11 cellular contexts compared by ENCODE assay signal in the genomic region with DNA sequence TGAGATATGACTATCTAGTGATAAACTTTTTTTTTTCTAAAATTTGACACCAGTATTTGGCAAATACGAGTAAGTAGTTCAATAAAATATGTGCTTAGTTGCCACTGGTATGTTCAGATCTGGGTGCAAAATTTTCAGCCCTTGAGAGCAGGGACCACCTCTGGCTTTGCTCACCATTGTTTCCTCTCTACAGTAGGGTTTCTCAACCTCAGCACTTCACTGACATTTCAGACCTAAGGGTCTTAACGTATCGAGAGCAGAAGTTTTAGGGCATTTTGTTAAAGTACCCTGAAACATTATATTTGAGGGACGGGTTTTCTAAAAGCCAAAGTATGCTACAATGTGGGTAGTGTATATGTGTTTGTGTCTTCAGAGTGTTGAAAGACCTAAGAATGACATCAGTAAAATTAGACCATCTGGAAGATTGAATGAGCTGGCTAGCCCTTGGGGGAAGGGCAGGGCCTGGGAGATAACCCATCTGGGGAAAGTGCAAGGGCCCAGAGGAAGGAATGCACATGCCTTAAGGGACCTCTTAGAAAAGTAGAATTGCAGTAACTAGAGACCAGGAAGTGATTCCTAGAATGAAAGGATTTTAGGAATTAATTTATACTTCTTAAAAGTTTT. TPM values are rescaled to one million over a fixed set of nuclear protein-coding genes. Genes with fewer than 3 reads are reported as not detected.
DNase-seq lines count a peak whose midpoint lies in the region; ATAC-seq, FAIRE-seq and TF ChIP-seq lines count a peak whose summit lies in the region.
"Had no signal": no experiment of that assay in that cellular context is flagged by ENCODE, and none has a peak within 500 bp of the region (broad histone marks: within the 10 kb centered on the region; RNA-seq: fewer than 3 reads in every experiment).

No MANE protein-coding gene starts in this region.

- H3K9ac ChIP-seq in HUES6 (ENCODE audit: low read length), result no peak overlapping the region

- in situ Hi-C loops in astrocyte of the spinal cord (cut with HindIII; ENCODE audit: low sequenced_read_pairs), result no loop called here
- in situ Hi-C loops in GM13977 (cut with MboI; ENCODE audit: low pct_unique_long_range_greater_than_20kb, low sequenced_read_pairs, unreplicated experiment), result no loop called here

- TF ChIP-seq CTCF in AG09309 (IDR thresholded peaks at IDR 0.05; ENCODE audit: control insufficient read depth, insufficient read depth, low read depth, low read length, missing control alignments) (peak; percentile 55), astrocyte of the spinal cord (IDR thresholded peaks at IDR 0.05; ENCODE audit: low read depth, low read length) (no peak), GM13977 (IDR thresholded peaks at IDR 0.05; ENCODE audit: extremely low read depth, insufficient read depth, missing control alignments) (no peak)

- no peaks in the 10 kb centered on the region for H3K36me3 ChIP-seq in HUES6 (ENCODE audit: control insufficient read depth, insufficient read depth, low read length)
- H3K36me3 ChIP-seq: HAP-1 had no signal

- H3K36me3 Mint-ChIP-seq in activated naive CD4-positive, alpha-beta T cell treated with anti-CD3 and anti-CD28 coated beads, Interleukin-2, amount 50 U/mL, for 72 hours, result peaks cover 0 to 13% of the 10 kb centered on the region in 2 donors

- no peak overlapping the region for H3K4me3 ChIP-seq in AG09309 (ENCODE audit: control insufficient read depth, low read depth, low read length)
- peak overlapping the region; percentile 48 for H3K4me3 ChIP-seq in HUES6 (ENCODE audit: low read depth, low read length)
- no peak overlapping the region for H3K4me3 ChIP-seq in astrocyte of the spinal cord (ENCODE audit: low read depth, low read length)
- H3K4me3 ChIP-seq: HAP-1 had no signal

- H3K4me1 ChIP-seq in HUES6 (ENCODE audit: control insufficient read depth, insufficient read depth, low read length), result peaks cover 17% of the 10 kb centered on the region

- no peaks in the 10 kb centered on the region for H3K27me3 ChIP-seq in HUES6 (ENCODE audit: control insufficient read depth, insufficient read depth, low read length)

- DNase-seq in AG09309 (ENCODE audit: low read depth), result peak; percentile 73
- DNase-seq in astrocyte of the spinal cord (ENCODE audit: low read depth, low spot score), result peak; percentile 35
- no peak for DNase-seq in activated naive CD4-positive, alpha-beta T cell treated with anti-CD3 and anti-CD28 coated beads, Interleukin-2, amount 50 U/mL, for 72 hours (ENCODE audit: low spot score in 2 of 2)
- no peak for DNase-seq in activated CD4-positive, alpha-beta T cell treated with anti-CD3 and anti-CD28 coated beads, Interleukin-2, amount 50 U/mL, for 48 hours
- no peak for DNase-seq in NCI-H2107 (lab: John Stamatoyannopoulos, UW)
- DNase-seq in GM13977 (ENCODE audit: low spot score), result no peak
- DNase-seq: activated CD4-positive, alpha-beta T cell treated with anti-CD3 and anti-CD28 coated beads, Interleukin-2, amount 10 ng/mL, durations not matched to agents 7 days and 5 days; NCI-H187 treated with DMSO at 0.1 percent for 48 hours had no signal

- no peaks in the 10 kb centered on the region for H3K9me3 ChIP-seq in HUES6 (ENCODE audit: control insufficient read depth, insufficient read depth, low read depth, low read length)
- H3K9me3 ChIP-seq: HAP-1 had no signal

- H3K9me3 Mint-ChIP-seq in activated naive CD4-positive, alpha-beta T cell treated with anti-CD3 and anti-CD28 coated beads, Interleukin-2, amount 50 U/mL, for 72 hours, result no peaks in the 10 kb centered on the region
- H3K9me3 Mint-ChIP-seq: activated CD4-positive, alpha-beta T cell treated with anti-CD3 and anti-CD28 coated beads, Interleukin-2, amount 10 ng/mL, durations not matched to agents 7 days and 5 days had no signal

- no peak for ATAC-seq in activated naive CD4-positive, alpha-beta T cell treated with anti-CD3 and anti-CD28 coated beads, Interleukin-2, amount 50 U/mL, for 72 hours

- H3K27ac Mint-ChIP-seq in activated naive CD4-positive, alpha-beta T cell treated with anti-CD3 and anti-CD28 coated beads, Interleukin-2, amount 50 U/mL, for 72 hours, result no peak overlapping the region
- H3K27ac Mint-ChIP-seq: activated CD4-positive, alpha-beta T cell treated with anti-CD3 and anti-CD28 coated beads, Interleukin-2, amount 10 ng/mL, durations not matched to agents 7 days and 5 days had no signal

- peak overlapping the region; percentile 67 for H3K27ac ChIP-seq in HUES6 (ENCODE audit: low read depth, low read length)

- FAIRE-seq in islet of Langerhans (lab: Jason Lieb, UNC), result peak; percentile 43

RNA-seq across cellular contexts. Expression of a gene that starts 11.8 kb away (rescaled TPM):
- 10 to 100 TPM; 83.2 to 94.1 TPM for total RNA-seq in activated naive CD4-positive, alpha-beta T cell treated with anti-CD3 and anti-CD28 coated beads, Interleukin-2, amount 50 U/mL, for 72 hours

RNA-seq across cellular contexts. Expression of a gene that starts 12.2 kb away (rescaled TPM):
- 10 to 100 TPM in 1 of 2 donors, 1 to 10 TPM in 1; 9.7 to 12.0 TPM for total RNA-seq in activated naive CD4-positive, alpha-beta T cell treated with anti-CD3 and anti-CD28 coated beads, Interleukin-2, amount 50 U/mL, for 72 hours

Comparison
In these comparisons a context has a peak if more than half of its experiments do, and no peak if none do; other contexts are left out.
1. DNase-seq: peak in AG09309 (single experiment) and astrocyte of the spinal cord (single experiment); none in activated naive CD4-positive, alpha-beta T cell treated with anti-CD3 and anti-CD28 coated beads, Interleukin-2, amount 50 U/mL, for 72 hours (0 of 2), activated CD4-positive, alpha-beta T cell treated with anti-CD3 and anti-CD28 coated beads, Interleukin-2, amount 50 U/mL, for 48 hours (0 of 2), NCI-H2107 (single experiment) and GM13977 (single experiment).